ENCODE assay signal across 1 cellular context in genomic region chr9:132986586-132986985, GRCh38.
TF ChIP-seq lines count a peak whose summit lies in the region.

No MANE protein-coding gene starts in this region.

TF ChIP-seq in SK-N-SH treated with all-trans-retinoic acid at 6 μM for 48 hours, 23 proteins besides CTCF, POLR2A, EP300 and RAD21 (continued from another document):
- TF ChIP-seq, protein P1, sequence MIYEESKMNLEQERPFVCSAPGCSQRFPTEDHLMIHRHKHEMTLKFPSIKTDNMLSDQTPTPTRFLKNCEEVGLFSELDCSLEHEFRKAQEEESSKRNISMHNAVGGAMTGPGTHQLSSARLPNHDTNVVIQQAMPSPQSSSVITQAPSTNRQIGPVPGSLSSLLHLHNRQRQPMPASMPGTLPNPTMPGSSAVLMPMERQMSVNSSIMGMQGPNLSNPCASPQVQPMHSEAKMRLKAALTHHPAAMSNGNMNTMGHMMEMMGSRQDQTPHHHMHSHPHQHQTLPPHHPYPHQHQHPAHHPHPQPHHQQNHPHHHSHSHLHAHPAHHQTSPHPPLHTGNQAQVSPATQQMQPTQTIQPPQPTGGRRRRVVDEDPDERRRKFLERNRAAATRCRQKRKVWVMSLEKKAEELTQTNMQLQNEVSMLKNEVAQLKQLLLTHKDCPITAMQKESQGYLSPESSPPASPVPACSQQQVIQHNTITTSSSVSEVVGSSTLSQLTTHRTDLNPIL (CRISPR knock-in tag; IDR thresholded peaks at IDR 0.05; ENCODE audit: low read depth), result no peak
- no peak for TF ChIP-seq ESRRG (CRISPR knock-in tag; IDR thresholded peaks at IDR 0.05)
